Comparison of ENCODE assay signal across 3 cellular contexts in genomic region chr11:77413850-77414249, GRCh38.
TF ChIP-seq lines count a peak whose summit lies in the region.

No MANE protein-coding gene starts in this region.

TF ChIP-seq in SK-N-SH, 30 proteins besides CTCF, POLR2A, EP300 and RAD21 (continued from another document):
- TF ChIP-seq IRF3 (IDR thresholded peaks at IDR 0.05; ENCODE audit: low read depth, low read length) (no peak), FOXJ3 (CRISPR knock-in tag; IDR thresholded peaks at IDR 0.05) (no peak), MEF2A (IDR thresholded peaks at IDR 0.05; ENCODE audit: borderline replicate concordance, low read depth) (no peak), TCF12 (IDR thresholded peaks at IDR 0.05) (no peak), RCOR1 (IDR thresholded peaks at IDR 0.05; ENCODE audit: low read length) (no peak), SIN3A (IDR thresholded peaks at IDR 0.05; ENCODE audit: borderline replicate concordance, low read depth, low read length) (no peak), MAX (IDR thresholded peaks at IDR 0.05; ENCODE audit: low read depth) (no peak), TEAD4 (IDR thresholded peaks at IDR 0.05; ENCODE audit: borderline replicate concordance, insufficient read depth) (no peak), USF1 (IDR thresholded peaks at IDR 0.05; ENCODE audit: borderline replicate concordance, low read depth) (no peak), GATA2 (CRISPR knock-in tag; IDR thresholded peaks at IDR 0.05) (no peak), RXRA (IDR thresholded peaks at IDR 0.05; ENCODE audit: borderline replicate concordance, low read depth) (no peak), SMC3 (IDR thresholded peaks at IDR 0.05; ENCODE audit: low read depth, low read length) (no peak), MXI1 (IDR thresholded peaks at IDR 0.05; ENCODE audit: low read depth, low read length) (no peak), POLR2AphosphoS5 (IDR thresholded peaks at IDR 0.05; ENCODE audit: low read depth, low read length) (no peak), PBX3 (IDR thresholded peaks at IDR 0.05) (no peak), FOSL2 (IDR thresholded peaks at IDR 0.05; ENCODE audit: borderline replicate concordance, low read depth) (no peak), RFX5 (IDR thresholded peaks at IDR 0.05; ENCODE audit: low read length) (no peak)

TF ChIP-seq in SK-N-SH treated with all-trans-retinoic acid at 6 μM for 48 hours, 23 proteins besides CTCF, POLR2A, EP300 and RAD21 (continued from another document):
- TF ChIP-seq CSRNP3 (CRISPR knock-in tag; IDR thresholded peaks at IDR 0.05) = no peak
- no peak for TF ChIP-seq ZNF70 (CRISPR knock-in tag; IDR thresholded peaks at IDR 0.05)
- no peak for TF ChIP-seq RARB (CRISPR knock-in tag; IDR thresholded peaks at IDR 0.05)
- no peak for TF ChIP-seq PPARA (CRISPR knock-in tag; IDR thresholded peaks at IDR 0.05; ENCODE audit: borderline replicate concordance)
- no peak for TF ChIP-seq ZNF565 (CRISPR knock-in tag; conservative IDR thresholded peaks at IDR 0.05; ENCODE audit: low read depth)
- no peak for TF ChIP-seq ESRRG (CRISPR knock-in tag; IDR thresholded peaks at IDR 0.05)

TF ChIP-seq in WTC11, 78 proteins besides CTCF, POLR2A, EP300 and RAD21 (continued from another document):
- TF ChIP-seq STAT6 (CRISPR knock-in tag; conservative IDR thresholded peaks at IDR 0.05; ENCODE audit: low read depth) = no peak
- no peak for TF ChIP-seq E2F5 (CRISPR knock-in tag; IDR thresholded peaks at IDR 0.05)
- TF ChIP-seq AFF4 (CRISPR knock-in tag; IDR thresholded peaks at IDR 0.05; ENCODE audit: borderline replicate concordance) = no peak
- TF ChIP-seq ZNF532 (CRISPR knock-in tag; IDR thresholded peaks at IDR 0.05; ENCODE audit: borderline replicate concordance) = no peak
- TF ChIP-seq MXD4 (CRISPR knock-in tag; IDR thresholded peaks at IDR 0.05; ENCODE audit: borderline replicate concordance) = no peak
- TF ChIP-seq ZNF138 (CRISPR knock-in tag; conservative IDR thresholded peaks at IDR 0.05) = no peak
- no peak for TF ChIP-seq CDX4 (CRISPR knock-in tag; IDR thresholded peaks at IDR 0.05; ENCODE audit: borderline replicate concordance)
- no peak for TF ChIP-seq SOX15 (CRISPR knock-in tag; IDR thresholded peaks at IDR 0.05)
- no peak for TF ChIP-seq CREB1 (CRISPR knock-in tag; IDR thresholded peaks at IDR 0.05)
- TF ChIP-seq CREM (CRISPR knock-in tag; IDR thresholded peaks at IDR 0.05) = no peak
- TF ChIP-seq FOXP1 (CRISPR knock-in tag; IDR thresholded peaks at IDR 0.05; ENCODE audit: borderline replicate concordance) = no peak
- TF ChIP-seq ZSCAN18 (CRISPR knock-in tag; IDR thresholded peaks at IDR 0.05) = no peak
- no peak for TF ChIP-seq TEAD1 (CRISPR knock-in tag; IDR thresholded peaks at IDR 0.05)
- TF ChIP-seq CBFB (CRISPR knock-in tag; IDR thresholded peaks at IDR 0.05; ENCODE audit: low read depth) = no peak
- TF ChIP-seq OVOL2 (CRISPR knock-in tag; IDR thresholded peaks at IDR 0.05; ENCODE audit: borderline replicate concordance) = no peak
- no peak for TF ChIP-seq AR (CRISPR knock-in tag; IDR thresholded peaks at IDR 0.05)
- TF ChIP-seq TCF7 (CRISPR knock-in tag; IDR thresholded peaks at IDR 0.05; ENCODE audit: low read depth) = no peak
- no peak for TF ChIP-seq ZNF512 (CRISPR knock-in tag; IDR thresholded peaks at IDR 0.05; ENCODE audit: borderline replicate concordance)
- no peak for TF ChIP-seq PREB (CRISPR knock-in tag; IDR thresholded peaks at IDR 0.05; ENCODE audit: borderline replicate concordance)
